Comparison of ENCODE assay signal across 31 cellular contexts in genomic region chr1:241684108-241684507, GRCh38. TPM values are rescaled to one million over a fixed set of nuclear protein-coding genes. Genes with fewer than 3 reads are reported as not detected.
A peak's percentile ranks its signal among the peaks of the same experiment; 100 is the strongest.
DNase-seq lines count a peak whose midpoint lies in the region; ATAC-seq, FAIRE-seq and TF ChIP-seq lines count a peak whose summit lies in the region.
"Had no signal": no experiment of that assay in that cellular context is flagged by ENCODE, and none has a peak within 500 bp of the region (broad histone marks: within the 10 kb centered on the region; RNA-seq: fewer than 3 reads in every experiment).

No MANE protein-coding gene starts in this region.

- no peak overlapping the region for H3K27ac Mint-ChIP-seq in mesothelial cell of epicardium
- H3K27ac Mint-ChIP-seq: B cell; CD4-positive, alpha-beta T cell; CD8-positive, alpha-beta T cell had no signal

- no peak overlapping the region for H2AFZ ChIP-seq in HepG2 (ENCODE audit: low read length)

- H3K4me3 ChIP-seq in liver (ENCODE audit: low read depth in 1 of 3, low read length in 3 of 3) (no peak overlapping the region), HepG2 (replicated peaks in 1 of 3; ENCODE audit: insufficient read depth in 1 of 3, low read depth in 2 of 3, low read length in 3 of 3) (no peak overlapping the region), right lobe of liver (no peak overlapping the region)
- H3K4me3 ChIP-seq: A549; BLaER1 treated with 17β-estradiol and CSF1 and Interleukin-3, amounts not matched to agents 10 nM and 100 nM; GM12878 had no signal

- no peaks in the 10 kb centered on the region for H3K36me3 ChIP-seq in liver (ENCODE audit: control insufficient read depth in 4 of 4, insufficient read depth in 3 of 4, low read depth in 1 of 4, low read length in 3 of 4)
- no peaks in the 10 kb centered on the region for H3K36me3 ChIP-seq in HepG2 (replicated peaks in 1 of 2; ENCODE audit: control insufficient read depth in 1 of 2, insufficient read depth in 2 of 2, low read length in 2 of 2)
- no peaks in the 10 kb centered on the region for H3K36me3 ChIP-seq in right lobe of liver
- H3K36me3 ChIP-seq: BLaER1 treated with 17β-estradiol and CSF1 and Interleukin-3, amounts not matched to agents 10 nM and 100 nM had no signal

- ATAC-seq in HepG2 (no peak), right lobe of liver (peak in 3 of 4 donors; percentile 67 to 83 (median 68)), GM21529 (IDR thresholded peaks at IDR 0.05; ENCODE audit: unreplicated experiment) (no peak)
- ATAC-seq: A549; CD8-positive, alpha-beta T cell; GM12878 had no signal

- H3K27me3 ChIP-seq in liver (ENCODE audit: control insufficient read depth in 4 of 4, insufficient read depth in 4 of 4, low read length in 3 of 4) (no peaks in the 10 kb centered on the region), HepG2 (ENCODE audit: control insufficient read depth in 1 of 2, insufficient read depth in 2 of 2, low read length in 2 of 2) (no peaks in the 10 kb centered on the region; a peak in 1 of 5 replicates), right lobe of liver (no peaks in the 10 kb centered on the region)
- H3K27me3 ChIP-seq: BLaER1 treated with 17β-estradiol and CSF1 and Interleukin-3, amounts not matched to agents 10 nM and 100 nM had no signal

- CTCF ChIA-PET in HepG2 (lab: Yijun Ruan, JAX; ENCODE audit: low intra/inter-chr PET ratio, low total read pairs), result no interaction called here

- H3K36me3 Mint-ChIP-seq in mesothelial cell of epicardium, result no peaks in the 10 kb centered on the region
- H3K36me3 Mint-ChIP-seq: CD8-positive, alpha-beta T cell had no signal

- H3K79me2 ChIP-seq in HepG2 (ENCODE audit: insufficient read depth, low read length), result no peaks in the 10 kb centered on the region

- TF ChIP-seq RAD21 in liver (IDR thresholded peaks at IDR 0.05), result no peak
- TF ChIP-seq RAD21 in HepG2 (CRISPR knock-in tag; IDR thresholded peaks at IDR 0.05), result no peak

- TF ChIP-seq EP300 in HepG2 (IDR thresholded peaks at IDR 0.05; ENCODE audit: low read depth in 2 of 2, low read length in 2 of 2), result no peak
- TF ChIP-seq EP300 in HepG2 (CRISPR knock-in tag; IDR thresholded peaks at IDR 0.05; ENCODE audit: borderline replicate concordance), result no peak

- no peak for FAIRE-seq in HepG2 (lab: Jason Lieb, UNC)
- peak; percentile 61 for FAIRE-seq in islet of Langerhans (lab: Jason Lieb, UNC)
- FAIRE-seq: GM12878, GM12892, GM18507 had no signal

- 93% methylated on average over 1 of the region's 1 CpG for WGBS in liver
- WGBS in HepG2 (ENCODE audit: low lambda C conversion rate), result 12% methylated on average over 1 of the region's 1 CpG
- 81% methylated on average over 1 of the region's 1 CpG for WGBS in right lobe of liver (ENCODE audit: insufficient coverage, low coverage, low lambda C conversion rate, missing lambda C conversion rate)

- TF ChIP-seq CTCF in liver (IDR thresholded peaks at IDR 0.05; ENCODE audit: low read depth, low read length, missing input control) (no peak), HepG2 (CRISPR knock-in tag; IDR thresholded peaks at IDR 0.05) (no peak), right lobe of liver (IDR thresholded peaks at IDR 0.05) (no peak), mesothelial cell of epicardium (IDR thresholded peaks at IDR 0.05; ENCODE audit: unreplicated experiment) (no peak)

- H3K4me2 ChIP-seq in HepG2 (ENCODE audit: low read depth, low read length), result no peak overlapping the region
- H3K4me2 ChIP-seq: A549; BLaER1 treated with 17β-estradiol and CSF1 and Interleukin-3, amounts not matched to agents 10 nM and 100 nM had no signal

- peaks cover 15% of the 10 kb centered on the region for H3K9me3 Mint-ChIP-seq in mesothelial cell of epicardium
- H3K9me3 Mint-ChIP-seq: CD4-positive, alpha-beta T cell; CD8-positive, alpha-beta T cell had no signal

- no peak for TF ChIP-seq POLR2A in HepG2 (IDR thresholded peaks at IDR 0.05; ENCODE audit: insufficient read depth in 1 of 2, low read depth in 2 of 2, low read length in 2 of 2)
- TF ChIP-seq POLR2A in right lobe of liver (IDR thresholded peaks at IDR 0.05), result no peak

- POLR2A ChIA-PET in HepG2 (lab: Yijun Ruan, JAX), result no interaction called here

- H3K9ac ChIP-seq in liver (ENCODE audit: low read depth in 1 of 2, low read length in 2 of 2), result no peak overlapping the region
- no peak overlapping the region for H3K9ac ChIP-seq in HepG2 (ENCODE audit: insufficient read depth, low read depth, low read length)
- H3K9ac ChIP-seq: BLaER1 treated with 17β-estradiol and CSF1 and Interleukin-3, amounts not matched to agents 10 nM and 100 nM had no signal

- intact Hi-C loops in HepG2 (cut with micrococcal nuclease; ENCODE audit: unreplicated experiment) (no loop called here), right lobe of liver (cut with DNase I) (no loop called here)

- no TSS peak for BruUV-seq in HepG2 (replicated peaks; lab: Mats Ljungman, UMichigan)

- no peak overlapping the region for H3K4me3 Mint-ChIP-seq in mesothelial cell of epicardium
- H3K4me3 Mint-ChIP-seq: B cell; CD4-positive, alpha-beta T cell; CD8-positive, alpha-beta T cell had no signal

- H3K27ac ChIP-seq in liver (ENCODE audit: low read depth in 1 of 2, low read length in 2 of 2) (no peak overlapping the region), HepG2 (ENCODE audit: extremely low read length, insufficient read depth, low read length) (no peak overlapping the region), right lobe of liver (peak overlapping the region in 1 of 3 donors; percentile 70)
- H3K27ac ChIP-seq: 22Rv1; A549; BLaER1 treated with 17β-estradiol and CSF1 and Interleukin-3, amounts not matched to agents 10 nM and 100 nM; C4-2B had no signal

- no peak for DNase-seq in HepG2 (ENCODE audit: low spot score)
- no peak for DNase-seq in right lobe of liver
- DNase-seq in HuH-7.5 (ENCODE audit: low spot score), result no peak
- no peak for DNase-seq in mesothelial cell of epicardium (ENCODE audit: low spot score in 2 of 2, unreplicated experiment in 2 of 2)
- DNase-seq: AML-193; Caco-2; Calu3; CD4-positive, alpha-beta T cell; CD8-positive, alpha-beta T cell; DMS 273 treated with DMSO at 0.1 percent for 48 hours; DMS153; DMS53; DMS79; DND-41; EL; GDM1 had no signal

- no peaks in the 10 kb centered on the region for H3K4me1 Mint-ChIP-seq in mesothelial cell of epicardium
- H3K4me1 Mint-ChIP-seq: B cell had no signal

- peaks cover 13% of the 10 kb centered on the region for H3K27me3 Mint-ChIP-seq in mesothelial cell of epicardium (ENCODE audit: low read depth)

- H3K9me3 ChIP-seq in liver (ENCODE audit: control insufficient read depth in 4 of 4, low read length in 3 of 4), result no peaks in the 10 kb centered on the region
- H3K9me3 ChIP-seq in HepG2 (ENCODE audit: low read length), result no peaks in the 10 kb centered on the region
- H3K9me3 ChIP-seq in right lobe of liver, result no peaks in the 10 kb centered on the region
- H3K9me3 ChIP-seq: A549; BLaER1 treated with 17β-estradiol and CSF1 and Interleukin-3, amounts not matched to agents 10 nM and 100 nM; Caco-2 had no signal

- in situ Hi-C loops in HepG2 (cut with HindIII; ENCODE audit: extremely low pct_ligation_motif_present, low pct_unique_long_range_greater_than_20kb), result no loop called here

- peaks cover 0 to 10% (median 9%) of the 10 kb centered on the region in 4 donors for H3K4me1 ChIP-seq in liver (ENCODE audit: control insufficient read depth in 4 of 4, insufficient read depth in 4 of 4, low read length in 3 of 4)
- no peaks in the 10 kb centered on the region for H3K4me1 ChIP-seq in HepG2 (ENCODE audit: insufficient read depth, low read length)
- H3K4me1 ChIP-seq in right lobe of liver, result peaks cover 0 to 20% (median 0%) of the 10 kb centered on the region in 4 donors
- H3K4me1 ChIP-seq: Caco-2 had no signal

- no peaks in the 10 kb centered on the region for H4K20me1 ChIP-seq in HepG2 (ENCODE audit: insufficient read depth, low read length)
- H4K20me1 ChIP-seq: BLaER1 treated with 17β-estradiol and CSF1 and Interleukin-3, amounts not matched to agents 10 nM and 100 nM had no signal

RNA-seq across cellular contexts. Expression of gene WDR64, which starts 32.0 kb away (rescaled TPM):
- total RNA-seq in liver (under 1 TPM; 0.08 to 0.70 TPM), HepG2 (2016; rRNA removed; fragmentation: Illumina TruSeq; extraction: Trizol) (not detected in 2 replicates), right lobe of liver (under 1 TPM in 2 of 6 experiments, not detected in 4; 0.17 to 0.27 TPM), mesothelial cell of epicardium (0.47 TPM in 1 of 3 replicates, not detected in the others)
- polyA plus RNA-seq in liver (under 1 TPM; 0.02 to 0.26 TPM), HepG2 (2011; rRNA removed) (not detected in 2 replicates)
- not detected in 2 replicates for total RNA-seq in HepG2 (2016; cell fraction: cytosol; rRNA removed; fragmentation: Illumina TruSeq; extraction: Trizol; ENCODE audit: low read depth)
- total RNA-seq in HepG2 (2016; cell fraction: insoluble cytoplasmic fraction; rRNA removed; fragmentation: Illumina TruSeq; extraction: Trizol), result not detected in 2 replicates
- total RNA-seq in HepG2 (2016; cell fraction: membrane; rRNA removed; fragmentation: Illumina TruSeq; extraction: Trizol), result not detected in 2 replicates
- total RNA-seq in HepG2 (2016; cell fraction: nucleus; rRNA removed; fragmentation: Illumina TruSeq; extraction: Trizol), result not detected in 2 replicates
- polyA plus RNA-seq in HepG2 (2011; cell fraction: cytosol; rRNA removed), result not detected in 2 replicates
- polyA plus RNA-seq in HepG2 (2011; cell fraction: nucleus; rRNA removed), result not detected in 2 replicates
- not detected in 2 replicates for polyA plus RNA-seq in HepG2 (2012)
- polyA plus RNA-seq in HepG2 (2016; cell fraction: cytosol; fragmentation: Illumina TruSeq; extraction: Trizol; ENCODE audit: low read depth), result not detected in 2 replicates
- not detected in 2 replicates for polyA plus RNA-seq in HepG2 (2016; cell fraction: insoluble cytoplasmic fraction; fragmentation: Illumina TruSeq; extraction: Trizol; ENCODE audit: low read depth)
- not detected in 2 replicates for polyA plus RNA-seq in HepG2 (2016; cell fraction: membrane; fragmentation: Illumina TruSeq; extraction: Trizol; ENCODE audit: low read depth)
- not detected in 2 replicates for polyA plus RNA-seq in HepG2 (2016; cell fraction: nucleus; fragmentation: Illumina TruSeq; extraction: Trizol; ENCODE audit: insufficient read depth, low read depth)
- not detected in 2 replicates for polyA minus RNA-seq in HepG2 (2011; rRNA and poly(A)+ RNA removed; ENCODE audit: low replicate concordance)
- polyA minus RNA-seq in HepG2 (2011; cell fraction: cytosol; rRNA and poly(A)+ RNA removed), result not detected in 2 replicates
- not detected in 2 replicates for polyA minus RNA-seq in HepG2 (2011; cell fraction: nucleus; rRNA and poly(A)+ RNA removed)
- total RNA-seq: A172, B cell, Caco-2, Calu3, Daoy, G401, GM12878 had no signal
- polyA plus RNA-seq: A549, BJ had no signal

RNA-seq across cellular contexts. Expression of gene CHML, which starts 43.9 kb away (rescaled TPM):
- 1 to 10 TPM; 5.6 to 8.1 TPM for total RNA-seq in liver
- polyA plus RNA-seq in liver, result 1 to 10 TPM in 1 of 2 donors, under 1 TPM in 1; 0.53 to 1.0 TPM
- 16.7 and 21.0 TPM in 2 replicates for total RNA-seq in HepG2 (2016; rRNA removed; fragmentation: Illumina TruSeq; extraction: Trizol)
- total RNA-seq in HepG2 (2016; cell fraction: cytosol; rRNA removed; fragmentation: Illumina TruSeq; extraction: Trizol; ENCODE audit: low read depth), result 1.2 and 1.5 TPM in 2 replicates
- total RNA-seq in HepG2 (2016; cell fraction: insoluble cytoplasmic fraction; rRNA removed; fragmentation: Illumina TruSeq; extraction: Trizol), result 15.5 and 19.9 TPM in 2 replicates
- total RNA-seq in HepG2 (2016; cell fraction: membrane; rRNA removed; fragmentation: Illumina TruSeq; extraction: Trizol), result 7.3 TPM in 2 replicates
- total RNA-seq in HepG2 (2016; cell fraction: nucleus; rRNA removed; fragmentation: Illumina TruSeq; extraction: Trizol), result 27.0 and 27.7 TPM in 2 replicates
- 5.2 TPM in 2 replicates for polyA plus RNA-seq in HepG2 (2011; rRNA removed)
- polyA plus RNA-seq in HepG2 (2011; cell fraction: cytosol; rRNA removed), result 2.2 and 2.7 TPM in 2 replicates
- 7.1 and 7.8 TPM in 2 replicates for polyA plus RNA-seq in HepG2 (2011; cell fraction: nucleus; rRNA removed)
- polyA plus RNA-seq in HepG2 (2012), result 7.1 and 8.1 TPM in 2 replicates
- polyA plus RNA-seq in HepG2 (2016; cell fraction: cytosol; fragmentation: Illumina TruSeq; extraction: Trizol; ENCODE audit: low read depth), result 0.27 and 0.35 TPM in 2 replicates
- polyA plus RNA-seq in HepG2 (2016; cell fraction: insoluble cytoplasmic fraction; fragmentation: Illumina TruSeq; extraction: Trizol; ENCODE audit: low read depth), result 9.8 and 11.3 TPM in 2 replicates
- polyA plus RNA-seq in HepG2 (2016; cell fraction: membrane; fragmentation: Illumina TruSeq; extraction: Trizol; ENCODE audit: low read depth), result 1.2 and 1.6 TPM in 2 replicates
- 16.7 and 19.0 TPM in 2 replicates for polyA plus RNA-seq in HepG2 (2016; cell fraction: nucleus; fragmentation: Illumina TruSeq; extraction: Trizol; ENCODE audit: insufficient read depth, low read depth)
- polyA minus RNA-seq in HepG2 (2011; rRNA and poly(A)+ RNA removed; ENCODE audit: low replicate concordance), result 34.4 and 211 TPM in 2 replicates
- 8.0 and 11.1 TPM in 2 replicates for polyA minus RNA-seq in HepG2 (2011; cell fraction: cytosol; rRNA and poly(A)+ RNA removed)
- 44.5 and 48.6 TPM in 2 replicates for polyA minus RNA-seq in HepG2 (2011; cell fraction: nucleus; rRNA and poly(A)+ RNA removed)
- total RNA-seq in right lobe of liver, result 1 to 10 TPM; 2.3 to 6.0 (median 3.9) TPM
- total RNA-seq in mesothelial cell of epicardium, result 21.2 to 21.6 TPM (median 21.3 TPM) in 3 replicates

RNA-seq across cellular contexts. Expression of gene OPN3, which starts 43.9 kb away (rescaled TPM):
- 10 to 100 TPM; 17.7 to 19.1 TPM for total RNA-seq in liver
- 10 to 100 TPM; 11.3 to 13.3 TPM for polyA plus RNA-seq in liver
- 17.2 and 17.4 TPM in 2 replicates for total RNA-seq in HepG2 (2016; rRNA removed; fragmentation: Illumina TruSeq; extraction: Trizol)
- 10.2 and 13.6 TPM in 2 replicates for total RNA-seq in HepG2 (2016; cell fraction: cytosol; rRNA removed; fragmentation: Illumina TruSeq; extraction: Trizol; ENCODE audit: low read depth)
- 16.6 and 16.7 TPM in 2 replicates for total RNA-seq in HepG2 (2016; cell fraction: insoluble cytoplasmic fraction; rRNA removed; fragmentation: Illumina TruSeq; extraction: Trizol)
- total RNA-seq in HepG2 (2016; cell fraction: membrane; rRNA removed; fragmentation: Illumina TruSeq; extraction: Trizol), result 27.6 and 32.6 TPM in 2 replicates
- total RNA-seq in HepG2 (2016; cell fraction: nucleus; rRNA removed; fragmentation: Illumina TruSeq; extraction: Trizol), result 9.9 and 12.6 TPM in 2 replicates
- polyA plus RNA-seq in HepG2 (2011; rRNA removed), result 15.8 and 23.0 TPM in 2 replicates
- 11.8 and 19.2 TPM in 2 replicates for polyA plus RNA-seq in HepG2 (2011; cell fraction: cytosol; rRNA removed)
- polyA plus RNA-seq in HepG2 (2011; cell fraction: nucleus; rRNA removed), result 5.3 and 5.8 TPM in 2 replicates
- polyA plus RNA-seq in HepG2 (2012), result 19.0 and 21.9 TPM in 2 replicates
- polyA plus RNA-seq in HepG2 (2016; cell fraction: cytosol; fragmentation: Illumina TruSeq; extraction: Trizol; ENCODE audit: low read depth), result 16.5 and 18.0 TPM in 2 replicates
- 21.8 and 24.0 TPM in 2 replicates for polyA plus RNA-seq in HepG2 (2016; cell fraction: insoluble cytoplasmic fraction; fragmentation: Illumina TruSeq; extraction: Trizol; ENCODE audit: low read depth)
- polyA plus RNA-seq in HepG2 (2016; cell fraction: membrane; fragmentation: Illumina TruSeq; extraction: Trizol; ENCODE audit: low read depth), result 30.5 and 31.8 TPM in 2 replicates
- polyA plus RNA-seq in HepG2 (2016; cell fraction: nucleus; fragmentation: Illumina TruSeq; extraction: Trizol; ENCODE audit: insufficient read depth, low read depth), result 23.1 and 23.3 TPM in 2 replicates
- polyA minus RNA-seq in HepG2 (2011; rRNA and poly(A)+ RNA removed; ENCODE audit: low replicate concordance), result 13.5 and 35.7 TPM in 2 replicates
- 8.9 and 10.1 TPM in 2 replicates for polyA minus RNA-seq in HepG2 (2011; cell fraction: cytosol; rRNA and poly(A)+ RNA removed)
- polyA minus RNA-seq in HepG2 (2011; cell fraction: nucleus; rRNA and poly(A)+ RNA removed), result 7.6 and 10.9 TPM in 2 replicates
- total RNA-seq in right lobe of liver, result 10 to 100 TPM; 15.7 to 38.2 (median 28.8) TPM
- total RNA-seq in mesothelial cell of epicardium, result 14.4 to 15.1 TPM (median 14.6 TPM) in 3 replicates

Comparison
In these comparisons a context has a peak if more than half of its experiments do, and no peak if none do; other contexts are left out.
1. ATAC-seq: peak in right lobe of liver (3 of 4); none in HepG2 (single experiment) and GM21529 (single experiment).